Comparison of ENCODE assay signal across 9 cellular contexts in genomic region chr17:80262291-80262690, GRCh38. TPM values are rescaled to one million over a fixed set of nuclear protein-coding genes. Genes with fewer than 3 reads are reported as not detected.
DNase-seq lines count a peak whose midpoint lies in the region; ATAC-seq and TF ChIP-seq lines count a peak whose summit lies in the region.
"Had no signal": no experiment of that assay in that cellular context is flagged by ENCODE, and none has a peak within 500 bp of the region (broad histone marks: within the 10 kb centered on the region; RNA-seq: fewer than 3 reads in every experiment).

No MANE protein-coding gene starts in this region.

- ATAC-seq in HG02870 (IDR thresholded peaks at IDR 0.05; ENCODE audit: unreplicated experiment) = no peak

- peak overlapping the region; percentile 94 for H4K8ac ChIP-seq in trophoblast cell (ENCODE audit: low read depth, low read length)

- H2BK120ac ChIP-seq in trophoblast cell (ENCODE audit: insufficient read depth, low read length, poor library complexity) = no peak overlapping the region

- H3K4me3 Mint-ChIP-seq in Caco-2 (ENCODE audit: unreplicated experiment) = peak overlapping the region; percentile 79

- no peak overlapping the region for H2BK12ac ChIP-seq in trophoblast cell (ENCODE audit: low read length)

- H3K27ac ChIP-seq in OCI-LY3 (ENCODE audit: low read length) (peak overlapping the region; percentile 92), epithelial cell of prostate (peak overlapping the region; percentile 95), trophoblast cell (ENCODE audit: low read depth, low read length) (peak overlapping the region; percentile 98)

- peak overlapping the region; percentile 97 for H3K4me2 ChIP-seq in OCI-LY3 (ENCODE audit: low read length)
- H3K4me2 ChIP-seq in trophoblast cell (ENCODE audit: low read length) = peak overlapping the region; percentile 98

- H3K4me3 ChIP-seq in Caco-2 (ENCODE audit: low read depth, low read length) (no peak overlapping the region), OCI-LY3 (ENCODE audit: low read length) (peak overlapping the region; percentile 93), trophoblast cell (ENCODE audit: low read depth, low read length) (no peak overlapping the region)

- H3K4me1 Mint-ChIP-seq in Caco-2 (ENCODE audit: low read depth, unreplicated experiment) = peaks cover 25% of the 10 kb centered on the region

- CTCF ChIA-PET in Caco-2 (lab: Charles Lee) = no interaction called here

- intact Hi-C loops in Caco-2 (cut with micrococcal nuclease; ENCODE audit: unreplicated experiment) = no loop called here

- POLR2A ChIA-PET in Caco-2 (lab: Charles Lee) = no interaction called here

- H3K4ac ChIP-seq in trophoblast cell (ENCODE audit: low read depth, low read length) = no peak overlapping the region

- H3K79me2 ChIP-seq in OCI-LY3 (ENCODE audit: low read length) (peaks cover 64% of the 10 kb centered on the region), trophoblast cell (ENCODE audit: control insufficient read depth, insufficient read depth, low read length, poor library complexity) (peaks cover 5% of the 10 kb centered on the region)

- H4K91ac ChIP-seq in trophoblast cell (ENCODE audit: low read depth, low read length) = no peak overlapping the region

- peaks cover 25% of the 10 kb centered on the region for H3K79me1 ChIP-seq in trophoblast cell (ENCODE audit: low read length)

- peak overlapping the region; percentile 74 for H3K27ac Mint-ChIP-seq in Caco-2 (ENCODE audit: unreplicated experiment)

- H3K23ac ChIP-seq in trophoblast cell (ENCODE audit: low read length) = no peak overlapping the region

- 0 out of 2 replicates have a peak, but pooled peaks cover 1% of the 10 kb centered on the region for H3K36me3 ChIP-seq in Caco-2 (ENCODE audit: control insufficient read depth, insufficient read depth, low read length)
- H3K36me3 ChIP-seq in OCI-LY3 (replicated peaks; ENCODE audit: low read depth, low read length) = peaks cover 33% of the 10 kb centered on the region
- H3K36me3 ChIP-seq in trophoblast cell (ENCODE audit: control insufficient read depth in 1 of 2, insufficient read depth in 2 of 2, low read length in 2 of 2) = peaks cover 5 to 7% of the 10 kb centered on the region in 2 experiments

- H3K9ac ChIP-seq in OCI-LY3 (ENCODE audit: low read length) (peak overlapping the region; percentile 97), trophoblast cell (ENCODE audit: low read length) (no peak overlapping the region)

- no peaks in the 10 kb centered on the region for H3K27me3 Mint-ChIP-seq in Caco-2 (ENCODE audit: insufficient read depth, unreplicated experiment)

- no peaks in the 10 kb centered on the region for H3K27me3 ChIP-seq in Caco-2 (replicated peaks; ENCODE audit: control insufficient read depth, insufficient read depth, low read length)
- H3K27me3 ChIP-seq in OCI-LY3 (ENCODE audit: low read depth, low read length) = no peaks in the 10 kb centered on the region
- no peaks in the 10 kb centered on the region for H3K27me3 ChIP-seq in trophoblast cell (ENCODE audit: insufficient read depth, low read length)

- TF ChIP-seq CTCF in Caco-2 (IDR thresholded peaks at IDR 0.05; ENCODE audit: insufficient read depth in 1 of 2, low read depth in 1 of 2, low read length in 1 of 2, severe bottlenecking in 1 of 2, unreplicated experiment in 1 of 2) = no peak
- TF ChIP-seq CTCF in OCI-LY3 (IDR thresholded peaks at IDR 0.05; ENCODE audit: low read depth, low read length) = no peak

- H3K4me1 ChIP-seq in Caco-2 = peaks cover 28% of the 10 kb centered on the region
- H3K4me1 ChIP-seq in OCI-LY3 (ENCODE audit: low read length) = peaks cover 60% of the 10 kb centered on the region
- H3K4me1 ChIP-seq in trophoblast cell (ENCODE audit: control insufficient read depth in 1 of 2, insufficient read depth in 2 of 2, low read length in 2 of 2) = peaks cover 14 to 21% of the 10 kb centered on the region in 2 experiments

- H2AK5ac ChIP-seq in trophoblast cell (ENCODE audit: low read length) = no peak overlapping the region

- H3K9me3 ChIP-seq in Caco-2 (no peaks in the 10 kb centered on the region), OCI-LY3 (ENCODE audit: insufficient read depth, low read length) (no peaks in the 10 kb centered on the region), trophoblast cell (ENCODE audit: insufficient read depth, low read depth, low read length) (peaks cover 3% of the 10 kb centered on the region)

- H2AFZ ChIP-seq in OCI-LY3 (ENCODE audit: low read depth, low read length) (no peak overlapping the region), trophoblast cell (ENCODE audit: insufficient read depth, low read length, poor library complexity) (no peak overlapping the region)

- no CpG with 5 or more reads among the region's 3 CpGs for WGBS in trophoblast cell (ENCODE audit: extremely low coverage, insufficient coverage, insufficient read length)

- no peak overlapping the region for H4K12ac ChIP-seq in trophoblast cell (ENCODE audit: low read depth, low read length)

- DNase-seq in Caco-2 (no peak), epithelial cell of prostate (ENCODE audit: low read depth, low spot score) (no peak), trophoblast cell (peak in 1 of 2 donors; percentile 11), AG08395 (ENCODE audit: low spot score) (no peak), kidney glomerular epithelial cell (lab: John Stamatoyannopoulos, UW) (no peak)
- DNase-seq in activated CD8-positive, alpha-beta memory T cell treated with anti-CD3 and anti-CD28 coated beads, Interleukin-2, amount 50 U/mL, for 4 hours = no peak
- DNase-seq: NCI-H774 had no signal

- H3K18ac ChIP-seq in trophoblast cell (ENCODE audit: low read length) = no peak overlapping the region

- H4K20me1 ChIP-seq in OCI-LY3 (ENCODE audit: insufficient read depth, low read length) = peaks cover 29% of the 10 kb centered on the region

- no TSS peak for BruUV-seq in Caco-2 (replicated peaks; lab: Mats Ljungman, UMichigan)

- H2BK5ac ChIP-seq in trophoblast cell (ENCODE audit: low read depth, low read length, poor library complexity) = no peak overlapping the region

- no peaks in the 10 kb centered on the region for H3K9me3 Mint-ChIP-seq in Caco-2 (ENCODE audit: unreplicated experiment)

- H3K14ac ChIP-seq in trophoblast cell (ENCODE audit: low read length) = no peak overlapping the region

- H3K36me3 Mint-ChIP-seq in Caco-2 (ENCODE audit: insufficient read depth, unreplicated experiment) = peaks cover 19% of the 10 kb centered on the region

RNA-seq across cellular contexts. Expression of gene RNF213, which starts 1.6 kb away (rescaled TPM):
- 61.4 and 70.5 TPM in 2 replicates for total RNA-seq in Caco-2 (2022)
- 16.7 and 17.1 TPM in 2 replicates for polyA plus RNA-seq in trophoblast cell (2013)

RNA-seq across cellular contexts. Expression of gene SLC26A11, which starts 42.1 kb away (rescaled TPM):
- 37.1 and 46.0 TPM in 2 replicates for total RNA-seq in Caco-2 (2022)
- 18.0 and 19.3 TPM in 2 replicates for polyA plus RNA-seq in trophoblast cell (2013)

RNA-seq across cellular contexts. Expression of gene SGSH, which starts 42.2 kb away (rescaled TPM):
- total RNA-seq in Caco-2 (2022) = 39.5 and 42.8 TPM in 2 replicates
- 12.4 and 13.7 TPM in 2 replicates for polyA plus RNA-seq in trophoblast cell (2013)
